Comparison of ENCODE assay signal across 8 cellular contexts in genomic region chr15:88904808-88905327, GRCh38. TPM values are rescaled to one million over a fixed set of nuclear protein-coding genes. Genes with fewer than 3 reads are reported as not detected.
DNase-seq lines count a peak whose midpoint lies in the region; ATAC-seq and TF ChIP-seq lines count a peak whose summit lies in the region.

No MANE protein-coding gene starts in this region.

- peak; percentile 97 for TF ChIP-seq CTCF in epithelial cell of esophagus (IDR thresholded peaks at IDR 0.05; ENCODE audit: insufficient read depth, low read depth, low read length, missing control alignments)

- no peak overlapping the region for H3K4me3 ChIP-seq in epithelial cell of esophagus (ENCODE audit: low read length)
- H3K4me3 ChIP-seq in naive thymus-derived CD4-positive, alpha-beta T cell (ENCODE audit: low read length), result no peak overlapping the region

- CTCF ChIA-PET in activated CD8-positive, alpha-beta memory T cell treated with anti-CD3 and anti-CD28 coated beads, Interleukin-2, amount 10 ng/mL, durations not matched to agents 7 days and 5 days (lab: Charles Lee), result interaction anchor here (0.6 to 5.2 kb wide), 55 partner anchors 8 to 454 kb away, joined by 3 to 59 read pairs (median 4); partner anchors contain the start of genes ABHD2, HAPLN3 and MFGE8
- CTCF ChIA-PET in naive thymus-derived CD4-positive, alpha-beta T cell (lab: Charles Lee), result interaction anchor here (0.6 to 5.7 kb wide), 38 partner anchors 9 to 430 kb away, joined by 3 to 99 read pairs (median 4); partner anchors contain the start of genes HAPLN3, ISG20, MFGE8 and POLG

- no peaks in the 10 kb centered on the region for H3K27me3 ChIP-seq in naive thymus-derived CD4-positive, alpha-beta T cell (ENCODE audit: control insufficient read depth in 2 of 2, insufficient read depth in 2 of 2, low read length in 2 of 2)

- ATAC-seq in GM18909 (IDR thresholded peaks at IDR 0.05; ENCODE audit: poor library complexity, unreplicated experiment) (peak; percentile 89), HG03378 (IDR thresholded peaks at IDR 0.05; ENCODE audit: unreplicated experiment) (peak; percentile 66)
- peak; percentile 98 for ATAC-seq in activated CD8-positive, alpha-beta memory T cell treated with anti-CD3 and anti-CD28 coated beads, Interleukin-2, amount 10 ng/mL, durations not matched to agents 7 days and 5 days
- ATAC-seq in naive thymus-derived CD4-positive, alpha-beta T cell, result peak; percentile 99
- ATAC-seq in stimulated activated effector memory CD8-positive, alpha-beta T cell treated with anti-CD3 and anti-CD28 coated beads, Interleukin-12 subunit alpha, Interleukin-12 subunit beta, amount 100 ng/mL, for 72 hours, result peak; percentile 94

- no peak overlapping the region for H3K4me3 Mint-ChIP-seq in activated CD8-positive, alpha-beta memory T cell treated with anti-CD3 and anti-CD28 coated beads, Interleukin-2, amount 10 ng/mL, durations not matched to agents 7 days and 5 days
- peak overlapping the region in 9 of 10 donors; percentile 16 to 78 (median 58) for H3K4me3 Mint-ChIP-seq in naive thymus-derived CD4-positive, alpha-beta T cell
- no peak overlapping the region for H3K4me3 Mint-ChIP-seq in stimulated activated effector memory CD8-positive, alpha-beta T cell treated with anti-CD3 and anti-CD28 coated beads, Interleukin-12 subunit alpha, Interleukin-12 subunit beta, amount 100 ng/mL, for 72 hours

- peaks cover 16% of the 10 kb centered on the region for H3K4me1 Mint-ChIP-seq in activated CD8-positive, alpha-beta memory T cell treated with anti-CD3 and anti-CD28 coated beads, Interleukin-2, amount 10 ng/mL, durations not matched to agents 7 days and 5 days
- H3K4me1 Mint-ChIP-seq in naive thymus-derived CD4-positive, alpha-beta T cell, result peaks cover 23 to 66% (median 52%) of the 10 kb centered on the region in 7 donors
- H3K4me1 Mint-ChIP-seq in stimulated activated effector memory CD8-positive, alpha-beta T cell treated with anti-CD3 and anti-CD28 coated beads, Interleukin-12 subunit alpha, Interleukin-12 subunit beta, amount 100 ng/mL, for 72 hours, result peaks cover 17% of the 10 kb centered on the region

- no peaks in the 10 kb centered on the region for H3K27me3 Mint-ChIP-seq in activated CD8-positive, alpha-beta memory T cell treated with anti-CD3 and anti-CD28 coated beads, Interleukin-2, amount 10 ng/mL, durations not matched to agents 7 days and 5 days
- no peaks in the 10 kb centered on the region for H3K27me3 Mint-ChIP-seq in naive thymus-derived CD4-positive, alpha-beta T cell

- POLR2A ChIA-PET in naive thymus-derived CD4-positive, alpha-beta T cell (lab: Charles Lee), result interaction anchor here (0.6 to 3.7 kb wide), 14 partner anchors 9 to 448 kb away, joined by 3 to 41 read pairs (median 4); partner anchors contain the start of genes FANCI, HAPLN3 and MFGE8

- peak; percentile 89 for DNase-seq in Ammon's horn (ENCODE audit: low spot score)
- DNase-seq in NK-92 treated with Interleukin-12 subunit alpha and Interleukin-12 subunit beta, amount 100 ng/mL, for 24 hours (lab: John Stamatoyannopoulos, UW), result peak; percentile 39
- DNase-seq in activated CD8-positive, alpha-beta memory T cell treated with anti-CD3 and anti-CD28 coated beads, Interleukin-2, amount 10 ng/mL, durations not matched to agents 7 days and 5 days, result peak; percentile 94
- DNase-seq in epithelial cell of esophagus (ENCODE audit: low read depth), result peak; percentile 78
- DNase-seq in naive thymus-derived CD4-positive, alpha-beta T cell, result peak; percentile 79 to 99 (median 98)
- peak; percentile 82 to 94 for DNase-seq in stimulated activated effector memory CD8-positive, alpha-beta T cell treated with anti-CD3 and anti-CD28 coated beads, Interleukin-12 subunit alpha, Interleukin-12 subunit beta, amount 100 ng/mL, for 72 hours (ENCODE audit: low spot score in 2 of 2)

- peaks cover 0 to 3% (median 0%) of the 10 kb centered on the region in 3 experiments for H3K36me3 ChIP-seq in naive thymus-derived CD4-positive, alpha-beta T cell (ENCODE audit: control insufficient read depth in 2 of 3, insufficient read depth in 3 of 3, low read length in 3 of 3)

- H3K9me3 ChIP-seq in naive thymus-derived CD4-positive, alpha-beta T cell (ENCODE audit: control insufficient read depth in 2 of 3, low read length in 3 of 3), result no peaks in the 10 kb centered on the region

- H3K27ac Mint-ChIP-seq in activated CD8-positive, alpha-beta memory T cell treated with anti-CD3 and anti-CD28 coated beads, Interleukin-2, amount 10 ng/mL, durations not matched to agents 7 days and 5 days, result peak overlapping the region; percentile 76
- peak overlapping the region; percentile 76 to 98 (median 94) for H3K27ac Mint-ChIP-seq in naive thymus-derived CD4-positive, alpha-beta T cell
- H3K27ac Mint-ChIP-seq in stimulated activated effector memory CD8-positive, alpha-beta T cell treated with anti-CD3 and anti-CD28 coated beads, Interleukin-12 subunit alpha, Interleukin-12 subunit beta, amount 100 ng/mL, for 72 hours, result peak overlapping the region; percentile 45

- H3K4me1 ChIP-seq in naive thymus-derived CD4-positive, alpha-beta T cell (ENCODE audit: control insufficient read depth in 2 of 2, insufficient read depth in 2 of 2, low read length in 2 of 2), result peaks cover 19 to 37% of the 10 kb centered on the region in 2 donors

- peak overlapping the region; percentile 70 for H3K27ac ChIP-seq in naive thymus-derived CD4-positive, alpha-beta T cell (ENCODE audit: low read depth, low read length)

- no peaks in the 10 kb centered on the region for H3K36me3 Mint-ChIP-seq in activated CD8-positive, alpha-beta memory T cell treated with anti-CD3 and anti-CD28 coated beads, Interleukin-2, amount 10 ng/mL, durations not matched to agents 7 days and 5 days
- peaks cover 0 to 24% (median 3%) of the 10 kb centered on the region in 5 donors for H3K36me3 Mint-ChIP-seq in naive thymus-derived CD4-positive, alpha-beta T cell
- peaks cover 7% of the 10 kb centered on the region for H3K36me3 Mint-ChIP-seq in stimulated activated effector memory CD8-positive, alpha-beta T cell treated with anti-CD3 and anti-CD28 coated beads, Interleukin-12 subunit alpha, Interleukin-12 subunit beta, amount 100 ng/mL, for 72 hours

- intact Hi-C loops in naive thymus-derived CD4-positive, alpha-beta T cell (cut with micrococcal nuclease), result loop anchor here (1.0 to 2.0 kb wide), 12 partner anchors 8 to 438 kb away; partner anchors contain the start of genes ABHD2 (in 2 of the 2), MFGE8 (in 2 of the 2), DET1 (in 1 of the 2) and HAPLN3 (in 1 of the 2)

- no peaks in the 10 kb centered on the region for H3K9me3 Mint-ChIP-seq in activated CD8-positive, alpha-beta memory T cell treated with anti-CD3 and anti-CD28 coated beads, Interleukin-2, amount 10 ng/mL, durations not matched to agents 7 days and 5 days (ENCODE audit: low read depth)
- H3K9me3 Mint-ChIP-seq in naive thymus-derived CD4-positive, alpha-beta T cell, result no peaks in the 10 kb centered on the region
- no peaks in the 10 kb centered on the region for H3K9me3 Mint-ChIP-seq in stimulated activated effector memory CD8-positive, alpha-beta T cell treated with anti-CD3 and anti-CD28 coated beads, Interleukin-12 subunit alpha, Interleukin-12 subunit beta, amount 100 ng/mL, for 72 hours

RNA-seq across cellular contexts. Expression of gene MFGE8, which starts 8.3 kb away (rescaled TPM):
- 10 to 100 TPM; 22.9 to 38.1 TPM for total RNA-seq in activated CD8-positive, alpha-beta memory T cell treated with anti-CD3 and anti-CD28 coated beads, Interleukin-2, amount 10 ng/mL, durations not matched to agents 7 days and 5 days
- 100 to 1,000 TPM in 2 of 5 experiments, 10 to 100 TPM in 3; 26.3 to 106 (median 90.3) TPM for total RNA-seq in naive thymus-derived CD4-positive, alpha-beta T cell
- 10 to 100 TPM in 1 of 2 donors, 1 to 10 TPM in 1; 6.3 to 12.4 TPM for polyA plus RNA-seq in naive thymus-derived CD4-positive, alpha-beta T cell

RNA-seq across cellular contexts. Expression of gene HAPLN3, which starts 9.5 kb away (rescaled TPM):
- 10 to 100 TPM; 37.3 to 49.1 TPM for total RNA-seq in activated CD8-positive, alpha-beta memory T cell treated with anti-CD3 and anti-CD28 coated beads, Interleukin-2, amount 10 ng/mL, durations not matched to agents 7 days and 5 days
- total RNA-seq in naive thymus-derived CD4-positive, alpha-beta T cell, result 100 to 1,000 TPM in 3 of 5 experiments, 10 to 100 TPM in 2; 64.0 to 158 (median 144) TPM
- polyA plus RNA-seq in naive thymus-derived CD4-positive, alpha-beta T cell, result 10 to 100 TPM; 37.1 to 44.4 TPM

Comparison
In these comparisons a context has a peak if more than half of its experiments do, and no peak if none do; other contexts are left out.
1. DNase-seq: peak in every context shown above with its lines; median percentile 98 in naive thymus-derived CD4-positive, alpha-beta T cell; 94 in activated CD8-positive, alpha-beta memory T cell treated with anti-CD3 and anti-CD28 coated beads, Interleukin-2, amount 10 ng/mL, durations not matched to agents 7 days and 5 days; 89 in Ammon's horn; 88 in stimulated activated effector memory CD8-positive, alpha-beta T cell treated with anti-CD3 and anti-CD28 coated beads, Interleukin-12 subunit alpha, Interleukin-12 subunit beta, amount 100 ng/mL, for 72 hours; 78 in epithelial cell of esophagus; 39 in NK-92 treated with Interleukin-12 subunit alpha and Interleukin-12 subunit beta, amount 100 ng/mL, for 24 hours.
2. H3K4me3 Mint-ChIP-seq: peak in naive thymus-derived CD4-positive, alpha-beta T cell (9 of 10); none in activated CD8-positive, alpha-beta memory T cell treated with anti-CD3 and anti-CD28 coated beads, Interleukin-2, amount 10 ng/mL, durations not matched to agents 7 days and 5 days (single experiment) and stimulated activated effector memory CD8-positive, alpha-beta T cell treated with anti-CD3 and anti-CD28 coated beads, Interleukin-12 subunit alpha, Interleukin-12 subunit beta, amount 100 ng/mL, for 72 hours (single experiment).
3. Peak in every context shown above with its lines, with median percentiles within 50 percentile points of each other: ATAC-seq and H3K27ac Mint-ChIP-seq.